In the genomic region with DNA sequence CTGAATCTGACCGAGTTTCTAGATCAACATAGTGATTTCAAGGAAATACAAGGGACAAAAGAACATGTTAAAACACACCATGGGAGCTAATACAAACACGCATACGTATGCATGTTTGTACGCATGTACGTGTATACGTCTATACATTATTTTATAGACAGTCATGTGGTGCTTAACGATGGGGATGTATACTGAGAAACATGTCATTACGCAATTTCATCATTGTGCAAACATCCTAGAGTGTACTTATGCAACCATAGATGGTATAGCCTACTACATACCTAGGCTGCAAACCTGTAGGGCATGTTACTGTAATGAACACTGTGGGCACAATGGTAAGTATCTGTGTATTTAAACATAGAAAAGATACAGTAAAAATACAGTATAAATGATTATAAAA, we compare ENCODE assay signal across 26 cellular contexts. TPM values are rescaled to one million over a fixed set of nuclear protein-coding genes. Genes with fewer than 3 reads are reported as not detected.
A peak's percentile ranks its signal among the peaks of the same experiment; 100 is the strongest.
DNase-seq lines count a peak whose midpoint lies in the region; ATAC-seq and TF ChIP-seq lines count a peak whose summit lies in the region.
"Had no signal": no experiment of that assay in that cellular context is flagged by ENCODE, and none has a peak within 500 bp of the region (broad histone marks: within the 10 kb centered on the region; RNA-seq: fewer than 3 reads in every experiment).

No MANE protein-coding gene starts in this region.

- H3K23ac ChIP-seq in IMR-90 (ENCODE audit: low read depth, low read length) = no peak overlapping the region

- POLR2A ChIA-PET in IMR-90 (lab: Charles Lee; ENCODE audit: unreplicated experiment) = no interaction called here

- in situ Hi-C loops in IMR-90 (cut with MboI; ENCODE audit: low sequenced_read_pairs) = no loop called here

- dilution Hi-C loops in IMR-90 (cut with HindIII; ENCODE audit: low sequenced_read_pairs, unreplicated experiment) = no loop called here

- intact Hi-C loops in IMR-90 (cut with micrococcal nuclease) = no loop called here

- H3K56ac ChIP-seq in IMR-90 (ENCODE audit: extremely low read depth, insufficient read depth, low read length) = no peak overlapping the region

- H3K4ac ChIP-seq in IMR-90 (ENCODE audit: low read depth, low read length) = no peak overlapping the region

- no peak overlapping the region for H2AK9ac ChIP-seq in IMR-90 (replicated peaks; ENCODE audit: low read depth, low read length, poor library complexity)

- DNase-seq in AML-193 (lab: John Stamatoyannopoulos, UW) (peak; percentile 44 to 50), IMR-90 (no peak), NCI-H748 treated with DMSO at 0.1 percent for 48 hours (lab: John Stamatoyannopoulos, UW) (peak; percentile 13), SK-N-MC (ENCODE audit: low read depth, low spot score) (peak; percentile 18), BE2C (no peak), SJCRH30 (no peak)
- DNase-seq in activated naive CD4-positive, alpha-beta T cell treated with Interleukin-2 at 50 U/mL for 16 hours = no peak
- no peak for DNase-seq in activated CD8-positive, alpha-beta memory T cell treated with anti-CD3 and anti-CD28 coated beads, Interleukin-2, amount 50 U/mL, for 4 hours
- DNase-seq: ACHN; activated CD4-positive, alpha-beta T cell treated with anti-CD3 and anti-CD28 coated beads for 48 hours; activated effector memory CD4-positive, alpha-beta T cell treated with Interleukin-2 at 50 U/mL for 16 hours; hypothalamus; KBM-7; MG63; NCI-H1436; NCI-H2081; NCI-H446 treated with DMSO at 0.1 percent for 48 hours; psoas muscle; Right ventricle myocardium superior; sigmoid colon; stimulated activated CD4-positive, alpha-beta T cell treated with anti-CD3 and anti-CD28 coated beads, Interleukin-4, amount 100 ng/mL, for 1 hour; stomach; T-helper 9 cell; WERI-Rb-1 had no signal

- no peak overlapping the region for H3K4me2 ChIP-seq in IMR-90 (ENCODE audit: low read depth, low read length)

- CTCF ChIA-PET in IMR-90 (lab: Yijun Ruan, JAX) = no interaction called here

- H4K91ac ChIP-seq in IMR-90 (ENCODE audit: insufficient read depth, low read depth, low read length) = no peak overlapping the region

- no peaks in the 10 kb centered on the region for H3K9me1 ChIP-seq in IMR-90 (ENCODE audit: insufficient read depth, low read length)

- BruUV-seq in IMR-90 (replicated peaks; lab: Mats Ljungman, UMichigan) = no TSS peak

- no peak overlapping the region for H3K18ac ChIP-seq in IMR-90 (ENCODE audit: low read depth, low read length)

- no peak overlapping the region for H2BK120ac ChIP-seq in IMR-90 (ENCODE audit: low read depth, low read length)

- H2BK5ac ChIP-seq in IMR-90 (ENCODE audit: low read depth, low read length, poor library complexity, severe bottlenecking) = no peak overlapping the region

- H3K9me3 ChIP-seq in IMR-90 (ENCODE audit: control insufficient read depth, insufficient read depth, low read length) (no peaks in the 10 kb centered on the region), SK-N-MC (ENCODE audit: low read depth, low read length) (no peaks in the 10 kb centered on the region), BE2C (no peaks in the 10 kb centered on the region), SJCRH30 (replicated peaks) (peaks cover 2% of the 10 kb centered on the region; the same call in 1 of the 2 replicates)
- H3K9me3 ChIP-seq: MG63, psoas muscle, sigmoid colon, stomach had no signal

- TF ChIP-seq CTCF in IMR-90 (conservative IDR thresholded peaks at IDR 0.05; ENCODE audit: low read depth, low read length) (no peak), BE2C (IDR thresholded peaks at IDR 0.05; ENCODE audit: low read depth, low read length) (no peak)

- H2AFZ ChIP-seq in IMR-90 (replicated peaks; ENCODE audit: low read length, poor library complexity) = no peak overlapping the region

- H2BK20ac ChIP-seq in IMR-90 (ENCODE audit: low read depth, low read length) = no peak overlapping the region

- H3K14ac ChIP-seq in IMR-90 (replicated peaks; ENCODE audit: low read depth, low read length) = no peak overlapping the region

- no peaks in the 10 kb centered on the region for H3K36me3 ChIP-seq in IMR-90 (ENCODE audit: control insufficient read depth, insufficient read depth, low read length)
- no peaks in the 10 kb centered on the region for H3K36me3 ChIP-seq in SK-N-MC (ENCODE audit: insufficient read depth, low read length)
- H3K36me3 ChIP-seq in BE2C = no peaks in the 10 kb centered on the region
- H3K36me3 ChIP-seq in SJCRH30 = no peaks in the 10 kb centered on the region
- H3K36me3 ChIP-seq: MG63, sigmoid colon, stomach, WERI-Rb-1 had no signal

- H3K27ac ChIP-seq in IMR-90 (ENCODE audit: insufficient read depth, low read length) (no peak overlapping the region), SK-N-MC (no peak overlapping the region), SJCRH30 (no peak overlapping the region)
- H3K27ac ChIP-seq: psoas muscle, sigmoid colon, stomach, WERI-Rb-1 had no signal

- no peak overlapping the region for H3K4me3 ChIP-seq in IMR-90 (ENCODE audit: insufficient read depth, low read depth, low read length)
- H3K4me3 ChIP-seq in SK-N-MC = no peak overlapping the region
- no peak overlapping the region for H3K4me3 ChIP-seq in BE2C (ENCODE audit: low read depth, low read length)
- no peak overlapping the region for H3K4me3 ChIP-seq in SJCRH30
- H3K4me3 ChIP-seq: lung, MG63, psoas muscle, sigmoid colon, stomach had no signal

- H2BK15ac ChIP-seq in IMR-90 (ENCODE audit: low read depth, low read length) = no peak overlapping the region

- ATAC-seq in IMR-90 (ENCODE audit: low read depth) = no peak
- ATAC-seq: HCT116, psoas muscle had no signal

- no peak for TF ChIP-seq RAD21 in IMR-90 (IDR thresholded peaks at IDR 0.05; ENCODE audit: low read length)

- H3K27me3 ChIP-seq in IMR-90 (ENCODE audit: control insufficient read depth, insufficient read depth, low read length) = no peaks in the 10 kb centered on the region; the same call in 1 of the 2 replicates
- H3K27me3 ChIP-seq in BE2C = no peaks in the 10 kb centered on the region; the same call in 1 of the 2 replicates
- no peaks in the 10 kb centered on the region for H3K27me3 ChIP-seq in SJCRH30
- H3K27me3 ChIP-seq: sigmoid colon, stomach had no signal

- H3K9ac ChIP-seq in IMR-90 (ENCODE audit: low read depth, low read length) = no peak overlapping the region
- no peak overlapping the region for H3K9ac ChIP-seq in SK-N-MC (ENCODE audit: insufficient read length)

- TF ChIP-seq POLR2A in IMR-90 (IDR thresholded peaks at IDR 0.05; ENCODE audit: low read depth, low read length) = no peak

- H3K4me1 ChIP-seq in IMR-90 (ENCODE audit: control insufficient read depth, insufficient read depth, low read length) (no peaks in the 10 kb centered on the region), BE2C (no peaks in the 10 kb centered on the region), SJCRH30 (no peaks in the 10 kb centered on the region)
- H3K4me1 ChIP-seq: psoas muscle, sigmoid colon, stomach had no signal

- no peaks in the 10 kb centered on the region for H4K20me1 ChIP-seq in IMR-90 (ENCODE audit: insufficient read depth, low read length)

- no peaks in the 10 kb centered on the region for H3K79me1 ChIP-seq in IMR-90 (ENCODE audit: low read depth in 1 of 2, low read length in 2 of 2)

- WGBS in IMR-90 (ENCODE audit: extremely low coverage in 2 of 2, insufficient read length in 1 of 2), 2 experiments = no CpG with 5 or more reads among the region's 8 CpGs

- H2AK5ac ChIP-seq in IMR-90 (ENCODE audit: low read depth, low read length) = no peak overlapping the region

- no peak overlapping the region for H4K8ac ChIP-seq in IMR-90 (ENCODE audit: low read depth in 2 of 2, low read length in 2 of 2)

- no peak overlapping the region for H4K5ac ChIP-seq in IMR-90 (ENCODE audit: low read depth, low read length)

TF ChIP-seq in IMR-90, 13 proteins besides CTCF, POLR2A, EP300 and RAD21:
- peak; percentile 69 for TF ChIP-seq CEBPB (IDR thresholded peaks at IDR 0.05; ENCODE audit: low read depth, low read length)
- no peak for TF ChIP-seq MAFK (IDR thresholded peaks at IDR 0.05; ENCODE audit: low read depth, low read length)

RNA-seq across cellular contexts. Expression of gene NELFCD, which starts 25.0 kb away (rescaled TPM):
- total RNA-seq in IMR-90 (2012; rRNA removed) = 82.2 and 94.1 TPM in 2 replicates
- polyA plus RNA-seq in IMR-90 (2012; rRNA removed) = 85.7 and 88.9 TPM in 2 replicates
- 41.7 and 69.9 TPM in 2 replicates for polyA plus RNA-seq in IMR-90 (2012; cell fraction: cytosol; rRNA removed)
- polyA plus RNA-seq in IMR-90 (2012; cell fraction: nucleus; rRNA removed; ENCODE audit: low replicate concordance) = 137 and 278 TPM in 2 replicates
- polyA plus RNA-seq in BE2C (2012; ENCODE audit: insufficient read depth, insufficient read length, low read depth) = 199 TPM
- 239 and 255 TPM in 2 replicates for total RNA-seq in SJCRH30 (2014; rRNA removed; shearing (Covaris generic))

RNA-seq across cellular contexts. Expression of gene CTSZ, which starts 51.0 kb away (rescaled TPM):
- 43.6 and 46.1 TPM in 2 replicates for total RNA-seq in IMR-90 (2012; rRNA removed)
- 82.8 and 88.5 TPM in 2 replicates for polyA plus RNA-seq in IMR-90 (2012; rRNA removed)
- 78.1 and 134 TPM in 2 replicates for polyA plus RNA-seq in IMR-90 (2012; cell fraction: cytosol; rRNA removed)
- polyA plus RNA-seq in IMR-90 (2012; cell fraction: nucleus; rRNA removed; ENCODE audit: low replicate concordance) = 37.6 and 39.3 TPM in 2 replicates
- polyA plus RNA-seq in BE2C (2012; ENCODE audit: insufficient read depth, insufficient read length, low read depth) = 2.2 TPM
- total RNA-seq in SJCRH30 (2014; rRNA removed; shearing (Covaris generic)) = not detected in 2 replicates

Comparison
In these comparisons a context has a peak if more than half of its experiments do, and no peak if none do; other contexts are left out.
1. DNase-seq: peak in AML-193 (2 of 2), NCI-H748 treated with DMSO at 0.1 percent for 48 hours (single experiment) and SK-N-MC (single experiment); none in IMR-90 (single experiment), BE2C (single experiment), activated naive CD4-positive, alpha-beta T cell treated with Interleukin-2 at 50 U/mL for 16 hours (single experiment), SJCRH30 (0 of 2) and activated CD8-positive, alpha-beta memory T cell treated with anti-CD3 and anti-CD28 coated beads, Interleukin-2, amount 50 U/mL, for 4 hours (single experiment).
2. RNA of gene CTSZ, which starts 51.0 kb away (total RNA-seq): 43.6 to 46.1 TPM in IMR-90; not detected in SJCRH30; every median in the first group is over 10 times any median in the second.